ENCODE assay signal across 29 cellular contexts in the genomic region with DNA sequence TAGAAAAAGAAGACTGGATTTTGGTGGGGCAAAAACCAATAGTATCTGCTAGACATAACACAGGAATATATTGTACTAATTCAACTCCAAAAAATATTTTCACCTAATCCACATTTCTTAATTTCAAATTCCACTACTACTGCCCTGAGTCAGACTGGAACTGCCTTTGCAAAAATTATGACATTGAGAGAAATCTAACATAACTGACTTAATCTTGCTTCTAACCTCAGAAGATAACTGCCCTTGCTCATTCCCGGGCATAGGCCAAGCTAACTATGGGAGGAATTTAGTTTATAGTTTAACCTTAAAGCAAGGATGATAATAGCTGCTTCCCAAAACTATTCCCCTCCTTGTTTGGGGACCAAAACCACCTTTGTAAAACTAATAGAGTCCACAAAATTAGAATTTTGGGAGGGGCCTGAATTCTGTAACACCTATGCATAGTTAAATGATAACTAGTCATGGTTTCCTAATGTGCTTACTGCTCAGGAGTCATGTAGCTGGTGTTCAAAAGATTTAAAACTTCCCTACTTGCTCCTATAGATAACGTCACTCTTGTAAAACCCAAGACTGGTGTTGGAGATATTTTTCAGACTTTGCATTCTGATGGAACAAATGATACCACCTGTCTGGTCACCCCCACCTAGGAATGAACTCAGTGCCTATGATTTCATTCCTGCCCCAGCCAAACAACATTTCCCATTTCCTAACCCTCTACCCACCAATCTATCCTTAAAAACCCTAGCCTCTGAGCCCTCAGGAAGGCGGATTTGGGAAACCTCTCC.
"Had no signal": no experiment of that assay in that cellular context is flagged by ENCODE, and none has a peak within 500 bp of the region (broad histone marks: within the 10 kb centered on the region; RNA-seq: fewer than 3 reads in every experiment).

No MANE protein-coding gene starts in this region.

- H3K9me3 Mint-ChIP-seq: dendritic cell treated with granulocyte-macrophage colony-stimulating factor and Interleukin-4, amounts not matched to agents 40 ng/mL and 50 ng/mL, for 4 days; effector memory CD8-positive, alpha-beta T cell; endodermal cell had no signal

- H3K4me3 Mint-ChIP-seq: dendritic cell treated with granulocyte-macrophage colony-stimulating factor and Interleukin-4, amounts not matched to agents 40 ng/mL and 50 ng/mL, for 4 days; effector memory CD8-positive, alpha-beta T cell; endodermal cell had no signal

- H3K36me3 ChIP-seq: colonic mucosa, esophagus muscularis mucosa, esophagus squamous epithelium, gastrocnemius medialis, gastroesophageal sphincter, heart left ventricle, heart right ventricle had no signal

- H3K27me3 Mint-ChIP-seq: dendritic cell treated with granulocyte-macrophage colony-stimulating factor and Interleukin-4, amounts not matched to agents 40 ng/mL and 50 ng/mL, for 4 days had no signal

- H3K27ac Mint-ChIP-seq: dendritic cell treated with granulocyte-macrophage colony-stimulating factor and Interleukin-4, amounts not matched to agents 40 ng/mL and 50 ng/mL, for 4 days; effector memory CD8-positive, alpha-beta T cell; endodermal cell had no signal

- ATAC-seq: effector memory CD8-positive, alpha-beta T cell; esophagus mucosa; foreskin keratinocyte; gastrocnemius medialis; gastroesophageal sphincter; heart left ventricle; heart right ventricle had no signal

- H3K4me1 ChIP-seq: colonic mucosa, esophagus muscularis mucosa, foreskin keratinocyte, gastrocnemius medialis, gastroesophageal sphincter, heart left ventricle, heart right ventricle had no signal

- FAIRE-seq: colon, endometrium, endothelial cell of umbilical vein, frontal cortex had no signal

- H3K27me3 ChIP-seq: colonic mucosa, dorsolateral prefrontal cortex, esophagus muscularis mucosa, esophagus squamous epithelium, foreskin keratinocyte, gastrocnemius medialis, gastroesophageal sphincter, heart left ventricle, heart right ventricle had no signal

- H3K27ac ChIP-seq: colonic mucosa, coronary artery, dorsolateral prefrontal cortex, epithelial cell of prostate, esophagus muscularis mucosa, esophagus squamous epithelium, foreskin keratinocyte, gastrocnemius medialis, gastroesophageal sphincter, heart left ventricle, heart right ventricle had no signal

- H3K4me1 Mint-ChIP-seq: endodermal cell had no signal

- DNase-seq: colonic mucosa; cortex of kidney; dermis blood vessel endothelial cell; dorsolateral prefrontal cortex; effector CD4-positive, alpha-beta T cell; effector CD8-positive, alpha-beta T cell; effector memory CD4-positive, alpha-beta T cell; effector memory CD8-positive, alpha-beta T cell; endodermal cell; erythroblast; esophagus squamous epithelium; foreskin fibroblast; foreskin keratinocyte; foreskin melanocyte; gastrocnemius medialis; glutamatergic neuron; head of caudate nucleus; heart left ventricle; heart right ventricle had no signal

- H3K4me3 ChIP-seq: colonic mucosa, coronary artery, dorsolateral prefrontal cortex, esophagus muscularis mucosa, esophagus squamous epithelium, gastrocnemius medialis, gastroesophageal sphincter, heart left ventricle, heart right ventricle had no signal

- H3K9me3 ChIP-seq: colonic mucosa, esophagus muscularis mucosa, esophagus squamous epithelium, gastrocnemius medialis, gastroesophageal sphincter, heart left ventricle, heart right ventricle had no signal
